In the genomic region with DNA sequence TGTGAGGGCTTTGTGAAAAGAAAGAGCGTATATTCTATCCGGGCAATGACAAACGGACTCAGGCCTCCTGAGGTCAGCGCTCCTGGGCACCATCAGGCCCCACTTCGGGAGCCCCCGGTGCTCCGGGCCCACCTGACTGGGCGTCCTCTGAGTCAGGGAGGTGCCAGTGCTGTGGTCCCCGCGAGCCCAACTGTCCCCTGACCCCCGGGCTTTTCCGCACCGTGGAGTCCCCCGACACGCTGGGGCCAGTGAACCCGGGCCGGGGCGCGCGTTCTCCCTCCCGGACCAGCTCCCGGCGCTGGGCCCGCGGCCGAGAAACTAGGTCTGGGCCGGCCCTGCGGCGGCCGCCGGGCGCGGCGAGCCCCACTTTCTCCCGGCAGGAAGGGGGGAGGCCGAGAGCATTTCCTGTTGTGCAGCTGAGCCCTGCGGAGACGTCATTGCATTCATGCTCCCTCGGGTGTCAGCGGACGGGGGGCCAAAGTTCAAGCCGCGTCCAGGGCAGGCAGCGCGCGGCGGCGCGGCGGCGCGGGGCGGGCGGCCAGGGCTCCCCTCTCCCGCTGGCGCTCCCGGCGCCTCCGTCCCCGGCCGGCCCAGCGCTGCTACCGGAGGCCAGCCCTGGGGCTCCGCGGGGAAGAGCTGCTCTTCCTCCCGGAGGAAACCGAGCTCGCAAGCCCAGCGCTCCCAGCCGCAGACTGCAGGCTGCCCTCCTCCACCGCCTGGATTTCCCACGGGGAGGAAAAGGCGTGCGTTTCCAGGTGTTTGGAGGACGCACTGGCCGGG, we compare ENCODE assay signal across 8 cellular contexts. TPM values are rescaled to one million over a fixed set of nuclear protein-coding genes. Genes with fewer than 3 reads are reported as not detected.
DNase-seq lines count a peak whose midpoint lies in the region; ATAC-seq, FAIRE-seq and TF ChIP-seq lines count a peak whose summit lies in the region.

No MANE protein-coding gene starts in this region.

- peak; percentile 83 for TF ChIP-seq RAD21 in HepG2 (CRISPR knock-in tag; IDR thresholded peaks at IDR 0.05)

- no peaks in the 10 kb centered on the region; a peak in 1 of 5 replicates for H3K27me3 ChIP-seq in HepG2 (ENCODE audit: control insufficient read depth in 1 of 2, insufficient read depth in 2 of 2, low read length in 2 of 2)

- TF ChIP-seq EP300 in HepG2 (IDR thresholded peaks at IDR 0.05; ENCODE audit: low read depth in 2 of 2, low read length in 2 of 2): peak; percentile 57 to 85; a peak in 3 of 4 replicates
- TF ChIP-seq EP300 in HepG2 (CRISPR knock-in tag; IDR thresholded peaks at IDR 0.05; ENCODE audit: borderline replicate concordance): peak; percentile 50; the same call in 1 of the 2 replicates

- H3K9me3 ChIP-seq in HepG2 (ENCODE audit: low read length): no peaks in the 10 kb centered on the region

- H3K36me3 ChIP-seq in HepG2 (replicated peaks in 1 of 2; ENCODE audit: control insufficient read depth in 1 of 2, insufficient read depth in 2 of 2, low read length in 2 of 2): no peaks in the 10 kb centered on the region; a peak in 2 of 5 replicates

- H3K4me3 ChIP-seq in HepG2 (replicated peaks in 1 of 3; ENCODE audit: insufficient read depth in 1 of 3, low read depth in 2 of 3, low read length in 3 of 3): peak overlapping the region; percentile 84 to 99 (median 93)

- in situ Hi-C loops in HepG2 (cut with HindIII; ENCODE audit: extremely low pct_ligation_motif_present, low pct_unique_long_range_greater_than_20kb): no loop called here

- peak overlapping the region; percentile 92 for H3K4me2 ChIP-seq in HepG2 (ENCODE audit: low read depth, low read length)

- TF ChIP-seq CTCF in HepG2 (CRISPR knock-in tag; IDR thresholded peaks at IDR 0.05): no peak

- FAIRE-seq in GM12891 (lab: Jason Lieb, UNC) (peak; percentile 97), HepG2 (lab: Jason Lieb, UNC) (no peak)

- H3K79me2 ChIP-seq in HepG2 (ENCODE audit: insufficient read depth, low read length): peaks cover 39% of the 10 kb centered on the region

- CTCF ChIA-PET in HepG2 (lab: Yijun Ruan, JAX; ENCODE audit: low intra/inter-chr PET ratio, low total read pairs): no interaction called here

- peak; percentile 97 for ATAC-seq in HepG2

- TF ChIP-seq POLR2A in GM12891 (IDR thresholded peaks at IDR 0.05; ENCODE audit: low read depth, low read length) (peak; percentile 78; the same call in 1 of the 2 replicates), HepG2 (IDR thresholded peaks at IDR 0.05; ENCODE audit: insufficient read depth in 1 of 2, low read depth in 2 of 2, low read length in 2 of 2) (peak; percentile 84 to 93; a peak in 3 of 4 replicates)

- POLR2A ChIA-PET in HepG2 (lab: Yijun Ruan, JAX): interaction anchor here (0.9 to 3.8 kb wide), 15 partner anchors 11 to 524 kb away, joined by 3 to 28 read pairs (median 6); a partner anchor contains a TSS

- peak overlapping the region; percentile 100 for H3K9ac ChIP-seq in HepG2 (ENCODE audit: insufficient read depth, low read depth, low read length)

- H3K4me1 ChIP-seq in HepG2 (ENCODE audit: insufficient read depth, low read length): peaks cover 38% of the 10 kb centered on the region

- H4K20me1 ChIP-seq in HepG2 (ENCODE audit: insufficient read depth, low read length): peaks cover 14% of the 10 kb centered on the region; the same call in 1 of the 2 replicates

- BruUV-seq in HepG2 (replicated peaks; lab: Mats Ljungman, UMichigan): no TSS peak

- peak overlapping the region; percentile 99 for H3K27ac ChIP-seq in HepG2 (ENCODE audit: extremely low read length, insufficient read depth, low read length)

- intact Hi-C loops in HepG2 (cut with micrococcal nuclease; ENCODE audit: unreplicated experiment): loop anchor here (1.0 to 5.0 kb wide), 6 partner anchors 17 to 229 kb away; a partner anchor contains a TSS

- under 1% methylated on average over 12 of the region's 76 CpGs for WGBS in HepG2 (ENCODE audit: low lambda C conversion rate)

- DNase-seq in GM12891 (ENCODE audit: insufficient read length, low spot score) (peak; percentile 64), H4 (ENCODE audit: low spot score) (peak; percentile 58), LoVo (ENCODE audit: low spot score) (peak; percentile 75), dermis microvascular lymphatic vessel endothelial cell (ENCODE audit: low read depth in 2 of 2) (peak; percentile 74 to 84), HepG2 (ENCODE audit: low spot score) (peak; percentile 93), NCI-H1694 (lab: John Stamatoyannopoulos, UW) (no peak)
- peak; percentile 72 for DNase-seq in activated CD4-positive, alpha-beta T cell treated with anti-CD3 and anti-CD28 coated beads, Interleukin-2, amount 50 U/mL, for 1 hour
- DNase-seq in stimulated activated CD4-positive, alpha-beta T cell treated with anti-CD3 and anti-CD28 coated beads, Interleukin-4, amount 100 ng/mL, for 48 hours (ENCODE audit: low read depth in 2 of 2): peak; percentile 46 to 53

- no peak overlapping the region for H2AFZ ChIP-seq in HepG2 (ENCODE audit: low read length)

TF ChIP-seq in GM12891, 5 proteins besides CTCF, POLR2A, EP300 and RAD21:
- TF ChIP-seq POU2F2 (IDR thresholded peaks at IDR 0.05; ENCODE audit: low read depth, low read length) (no peak), SPI1 (IDR thresholded peaks at IDR 0.05; ENCODE audit: low read depth, low read length) (0 out of 2 replicates have a peak, but pooled peaks have one; percentile 19), POLR2AphosphoS5 (IDR thresholded peaks at IDR 0.05; ENCODE audit: low read depth, low read length) (peak; percentile 68; the same call in 1 of the 2 replicates)
TF ChIP-seq in GM12891: peak in this region for 2.

TF ChIP-seq in HepG2, 621 proteins besides CTCF, POLR2A, EP300 and RAD21 (continues in another document):
- TF ChIP-seq, protein P1, sequence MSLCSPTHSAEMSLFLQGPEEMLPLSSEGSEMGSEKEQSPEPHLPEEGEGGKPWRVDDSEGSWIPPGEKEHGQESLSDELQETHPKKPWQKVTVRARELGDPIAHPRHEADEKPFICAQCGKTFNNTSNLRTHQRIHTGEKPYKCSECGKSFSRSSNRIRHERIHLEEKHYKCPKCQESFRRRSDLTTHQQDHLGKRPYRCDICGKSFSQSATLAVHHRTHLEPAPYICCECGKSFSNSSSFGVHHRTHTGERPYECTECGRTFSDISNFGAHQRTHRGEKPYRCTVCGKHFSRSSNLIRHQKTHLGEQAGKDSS (CRISPR knock-in tag; IDR thresholded peaks at IDR 0.05; ENCODE audit: borderline replicate concordance, low read depth): peak; percentile 65; the same call in 1 of the 2 replicates
- TF ChIP-seq ONECUT2 (CRISPR knock-in tag; IDR thresholded peaks at IDR 0.05) (no peak), ZNF121 (CRISPR knock-in tag; IDR thresholded peaks at IDR 0.05) (no peak), REXO4 (CRISPR knock-in tag; IDR thresholded peaks at IDR 0.05; ENCODE audit: borderline replicate concordance) (no peak), STAG1 (CRISPR knock-in tag; IDR thresholded peaks at IDR 0.05) (no peak; the same call in 1 of the 2 replicates), ZNF567 (CRISPR knock-in tag; IDR thresholded peaks at IDR 0.05; ENCODE audit: borderline replicate concordance) (0 out of 2 replicates have a peak, but pooled peaks have one; percentile 34), MTF1 (CRISPR knock-in tag; IDR thresholded peaks at IDR 0.05) (peak; percentile 68)
- TF ChIP-seq, protein P2, sequence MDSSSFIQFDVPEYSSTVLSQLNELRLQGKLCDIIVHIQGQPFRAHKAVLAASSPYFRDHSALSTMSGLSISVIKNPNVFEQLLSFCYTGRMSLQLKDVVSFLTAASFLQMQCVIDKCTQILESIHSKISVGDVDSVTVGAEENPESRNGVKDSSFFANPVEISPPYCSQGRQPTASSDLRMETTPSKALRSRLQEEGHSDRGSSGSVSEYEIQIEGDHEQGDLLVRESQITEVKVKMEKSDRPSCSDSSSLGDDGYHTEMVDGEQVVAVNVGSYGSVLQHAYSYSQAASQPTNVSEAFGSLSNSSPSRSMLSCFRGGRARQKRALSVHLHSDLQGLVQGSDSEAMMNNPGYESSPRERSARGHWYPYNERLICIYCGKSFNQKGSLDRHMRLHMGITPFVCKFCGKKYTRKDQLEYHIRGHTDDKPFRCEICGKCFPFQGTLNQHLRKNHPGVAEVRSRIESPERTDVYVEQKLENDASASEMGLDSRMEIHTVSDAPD (CRISPR knock-in tag; IDR thresholded peaks at IDR 0.05): no peak
- TF ChIP-seq, protein P3, sequence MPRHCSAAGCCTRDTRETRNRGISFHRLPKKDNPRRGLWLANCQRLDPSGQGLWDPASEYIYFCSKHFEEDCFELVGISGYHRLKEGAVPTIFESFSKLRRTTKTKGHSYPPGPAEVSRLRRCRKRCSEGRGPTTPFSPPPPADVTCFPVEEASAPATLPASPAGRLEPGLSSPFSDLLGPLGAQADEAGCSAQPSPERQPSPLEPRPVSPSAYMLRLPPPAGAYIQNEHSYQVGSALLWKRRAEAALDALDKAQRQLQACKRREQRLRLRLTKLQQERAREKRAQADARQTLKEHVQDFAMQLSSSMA (CRISPR knock-in tag; IDR thresholded peaks at IDR 0.05): 0 out of 2 replicates have a peak, but pooled peaks have one; percentile 70

RNA-seq across cellular contexts. Expression of a gene that starts 18.3 kb away (rescaled TPM):
- 3.5 TPM for polyA plus RNA-seq in GM12891 (2012; ENCODE audit: low read depth, missing spikeins)
- total RNA-seq in H4 (2014; rRNA removed; shearing (Covaris generic)): 3.6 and 4.1 TPM in 2 replicates
- total RNA-seq in dermis microvascular lymphatic vessel endothelial cell (5.5 and 14.0 TPM in 2 replicates), HepG2 (2016; rRNA removed; fragmentation: Illumina TruSeq; extraction: Trizol) (3.4 and 5.4 TPM in 2 replicates)
- total RNA-seq in HepG2 (2016; cell fraction: cytosol; rRNA removed; fragmentation: Illumina TruSeq; extraction: Trizol; ENCODE audit: low read depth): 0.30 and 1.5 TPM in 2 replicates
- total RNA-seq in HepG2 (2016; cell fraction: insoluble cytoplasmic fraction; rRNA removed; fragmentation: Illumina TruSeq; extraction: Trizol): 4.1 TPM in 2 replicates
- total RNA-seq in HepG2 (2016; cell fraction: membrane; rRNA removed; fragmentation: Illumina TruSeq; extraction: Trizol): 1.2 and 1.8 TPM in 2 replicates
- 4.9 and 5.6 TPM in 2 replicates for total RNA-seq in HepG2 (2016; cell fraction: nucleus; rRNA removed; fragmentation: Illumina TruSeq; extraction: Trizol)
- 12.8 and 12.9 TPM in 2 replicates for polyA plus RNA-seq in HepG2 (2011; rRNA removed)
- polyA plus RNA-seq in HepG2 (2011; cell fraction: cytosol; rRNA removed): 6.4 and 8.1 TPM in 2 replicates
- 27.7 and 28.6 TPM in 2 replicates for polyA plus RNA-seq in HepG2 (2011; cell fraction: nucleus; rRNA removed)
- polyA plus RNA-seq in HepG2 (2012): 14.5 and 17.1 TPM in 2 replicates
- 0.05 and 0.18 TPM in 2 replicates for polyA plus RNA-seq in HepG2 (2016; cell fraction: cytosol; fragmentation: Illumina TruSeq; extraction: Trizol; ENCODE audit: low read depth)
- 2.4 and 2.5 TPM in 2 replicates for polyA plus RNA-seq in HepG2 (2016; cell fraction: insoluble cytoplasmic fraction; fragmentation: Illumina TruSeq; extraction: Trizol; ENCODE audit: low read depth)
- polyA plus RNA-seq in HepG2 (2016; cell fraction: membrane; fragmentation: Illumina TruSeq; extraction: Trizol; ENCODE audit: low read depth): 0.22 and 0.25 TPM in 2 replicates
- 6.9 and 8.3 TPM in 2 replicates for polyA plus RNA-seq in HepG2 (2016; cell fraction: nucleus; fragmentation: Illumina TruSeq; extraction: Trizol; ENCODE audit: insufficient read depth, low read depth)
- polyA minus RNA-seq in HepG2 (2011; rRNA and poly(A)+ RNA removed; ENCODE audit: low replicate concordance): 3.8 and 23.2 TPM in 2 replicates
- 12.5 and 18.3 TPM in 2 replicates for polyA minus RNA-seq in HepG2 (2011; cell fraction: cytosol; rRNA and poly(A)+ RNA removed)
- 35.8 and 45.4 TPM in 2 replicates for polyA minus RNA-seq in HepG2 (2011; cell fraction: nucleus; rRNA and poly(A)+ RNA removed)
